ENCODE assay signal across 13 cellular contexts in genomic region chr9:121085661-121086060, GRCh38.
"Had no signal": no experiment of that assay in that cellular context is flagged by ENCODE, and none has a peak within 500 bp of the region (broad histone marks: within the 10 kb centered on the region; RNA-seq: fewer than 3 reads in every experiment).

No MANE protein-coding gene starts in this region.

- H3K27ac Mint-ChIP-seq: activated CD4-positive, alpha-beta memory T cell treated with anti-CD3 and anti-CD28 coated beads for 36 hours; activated naive CD8-positive, alpha-beta T cell treated with anti-CD3 and anti-CD28 coated beads, Interleukin-2, amount 10 ng/mL, durations not matched to agents 7 days and 5 days had no signal

- ATAC-seq: activated T-cell treated with anti-CD3 and anti-CD28 coated beads, Interleukin-2, amount 50 U/mL, for 4 hours had no signal

- H3K27me3 ChIP-seq: hepatocyte, thyroid gland had no signal

- H3K9me3 Mint-ChIP-seq: activated CD4-positive, alpha-beta memory T cell treated with anti-CD3 and anti-CD28 coated beads for 36 hours; activated naive CD8-positive, alpha-beta T cell treated with anti-CD3 and anti-CD28 coated beads, Interleukin-2, amount 10 ng/mL, durations not matched to agents 7 days and 5 days; activated T-cell treated with anti-CD3 and anti-CD28 coated beads, Interleukin-2, amount 50 U/mL, for 4 hours had no signal

- H3K4me3 ChIP-seq: hepatocyte, left ventricle myocardium inferior, skin epidermis, thyroid gland had no signal

- H3K27me3 Mint-ChIP-seq: activated CD4-positive, alpha-beta memory T cell treated with anti-CD3 and anti-CD28 coated beads for 36 hours; activated naive CD8-positive, alpha-beta T cell treated with anti-CD3 and anti-CD28 coated beads, Interleukin-2, amount 10 ng/mL, durations not matched to agents 7 days and 5 days had no signal

- H3K9me3 ChIP-seq: left ventricle myocardium inferior, thyroid gland had no signal

- H3K4me1 ChIP-seq: left ventricle myocardium inferior, parathyroid adenoma, thyroid gland had no signal

- DNase-seq: activated CD4-positive, alpha-beta memory T cell treated with anti-CD3 and anti-CD28 coated beads for 36 hours; activated CD4-positive, alpha-beta T cell treated with anti-CD3 and anti-CD28 coated beads for 1 hour; activated naive CD8-positive, alpha-beta T cell treated with anti-CD3 and anti-CD28 coated beads, Interleukin-2, amount 10 ng/mL, durations not matched to agents 7 days and 5 days; activated T-cell treated with anti-CD3 and anti-CD28 coated beads, Interleukin-2, amount 50 U/mL, for 4 hours; anterior cingulate cortex; kidney; left ventricle myocardium inferior; stimulated activated CD4-positive, alpha-beta T cell treated with anti-CD3 and anti-CD28 coated beads, Interleukin-4, amount 100 ng/mL, for 4 hours; T-helper 9 cell; thyroid gland had no signal

- H3K4me3 Mint-ChIP-seq: activated CD4-positive, alpha-beta memory T cell treated with anti-CD3 and anti-CD28 coated beads for 36 hours; activated naive CD8-positive, alpha-beta T cell treated with anti-CD3 and anti-CD28 coated beads, Interleukin-2, amount 10 ng/mL, durations not matched to agents 7 days and 5 days; activated T-cell treated with anti-CD3 and anti-CD28 coated beads, Interleukin-2, amount 50 U/mL, for 4 hours had no signal

- H3K27ac ChIP-seq: hepatocyte, left ventricle myocardium inferior, parathyroid adenoma, skin epidermis, thyroid gland had no signal

- H3K36me3 ChIP-seq: thyroid gland had no signal
